Comparison of ENCODE assay signal across 9 cellular contexts in genomic region chr19:45809643-45810159, GRCh38. TPM values are rescaled to one million over a fixed set of nuclear protein-coding genes. Genes with fewer than 3 reads are reported as not detected.
DNase-seq lines count a peak whose midpoint lies in the region; ATAC-seq and TF ChIP-seq lines count a peak whose summit lies in the region.
"Had no signal": no experiment of that assay in that cellular context is flagged by ENCODE, and none has a peak within 500 bp of the region (broad histone marks: within the 10 kb centered on the region; RNA-seq: fewer than 3 reads in every experiment).

No MANE protein-coding gene starts in this region.

- peaks cover 1% of the 10 kb centered on the region for H3K23me2 ChIP-seq in H9 (ENCODE audit: insufficient read length, low read depth, low read length, poor library complexity, severe bottlenecking)

- H3K36me3 Mint-ChIP-seq in H9 (ENCODE audit: insufficient read depth in 1 of 3, low read depth in 3 of 3) (peaks cover 1 to 6% (median 5%) of the 10 kb centered on the region in 3 experiments; a peak in 3 of 7 replicates), immature natural killer cell (no peaks in the 10 kb centered on the region)

- H2AK5ac ChIP-seq in H9 (ENCODE audit: insufficient read length, low read length): no peak overlapping the region

- H3K27me3 Mint-ChIP-seq in H9 (ENCODE audit: low read depth) (peaks cover 24% of the 10 kb centered on the region), immature natural killer cell (ENCODE audit: low read depth in 3 of 3) (peaks cover 0 to 7% (median 7%) of the 10 kb centered on the region in 3 donors)

- H3K9me3 Mint-ChIP-seq in H9 (no peaks in the 10 kb centered on the region), immature natural killer cell (no peaks in the 10 kb centered on the region)

- H3K4me3 ChIP-seq in BLaER1: no peak overlapping the region

- H3K4me2 ChIP-seq in BLaER1 (peak overlapping the region; percentile 73), H9 (ENCODE audit: insufficient read depth, insufficient read length, low read length) (no peak overlapping the region)

- H3K4me1 ChIP-seq in BLaER1: peaks cover 23% of the 10 kb centered on the region
- H3K4me1 ChIP-seq in H9 (ENCODE audit: insufficient read depth, low read length): no peaks in the 10 kb centered on the region

- no peaks in the 10 kb centered on the region for H3K36me3 ChIP-seq in BLaER1

- peak; percentile 72 for DNase-seq in H9
- DNase-seq in RWPE1 (ENCODE audit: low spot score): no peak
- peak; percentile 42 for DNase-seq in glomerular endothelial cell (ENCODE audit: extremely low read depth, low read depth, low spot score)
- no peak for DNase-seq in SK-N-DZ (ENCODE audit: low spot score)
- DNase-seq in stimulated activated naive CD4-positive, alpha-beta T cell treated with Interleukin-2 at 50 U/mL for 16 hours (lab: John Stamatoyannopoulos, UW): no peak
- DNase-seq in immature natural killer cell: no peak
- DNase-seq: stimulated activated CD4-positive, alpha-beta T cell treated with anti-CD3 and anti-CD28 coated beads, Interleukin-12 subunit alpha, Interleukin-12 subunit beta, amount 100 ng/mL, for 4 hours had no signal

- H3K4me3 Mint-ChIP-seq in H9 (no peak overlapping the region), immature natural killer cell (no peak overlapping the region)

- no peaks in the 10 kb centered on the region for H3K79me2 ChIP-seq in H9 (ENCODE audit: insufficient read depth, low read length)

- ATAC-seq in HG03460 (IDR thresholded peaks at IDR 0.05; ENCODE audit: unreplicated experiment): no peak

- H3K79me1 ChIP-seq in H9 (ENCODE audit: insufficient read depth, low read depth, low read length, poor library complexity, severe bottlenecking): no peaks in the 10 kb centered on the region

- no peak overlapping the region for H3K18ac ChIP-seq in H9 (ENCODE audit: insufficient read length, low read depth, low read length)

- no peak overlapping the region for H2AFZ ChIP-seq in H9 (ENCODE audit: low read length)

- no peak for TF ChIP-seq CTCF in H9 (conservative IDR thresholded peaks at IDR 0.05)
- TF ChIP-seq CTCF in RWPE1 (conservative IDR thresholded peaks at IDR 0.05; ENCODE audit: low read depth): no peak

- no peak overlapping the region for H2BK20ac ChIP-seq in H9 (ENCODE audit: low read depth, low read length, poor library complexity, severe bottlenecking)

- no peak overlapping the region for H2BK5ac ChIP-seq in H9 (ENCODE audit: insufficient read length, low read length)

- H3K9ac ChIP-seq in BLaER1: no peak overlapping the region
- no peak overlapping the region for H3K9ac ChIP-seq in H9 (ENCODE audit: extremely low read depth, insufficient read length, low read length)

- POLR2A ChIA-PET in RWPE1 (lab: Yijun Ruan, JAX; ENCODE audit: low non-redundant PET): no interaction called here

- no peak overlapping the region for H4K5ac ChIP-seq in H9 (ENCODE audit: insufficient read length, low read depth, low read length)

- H3K56ac ChIP-seq in H9 (ENCODE audit: insufficient read length, low read depth, low read length): no peak overlapping the region

- no peak overlapping the region for H4K91ac ChIP-seq in H9 (ENCODE audit: insufficient read length, low read depth, low read length)

- no peak overlapping the region for H3K23ac ChIP-seq in H9 (ENCODE audit: insufficient read length, low read depth, low read length)

- H4K20me1 ChIP-seq in BLaER1 (no peaks in the 10 kb centered on the region), H9 (ENCODE audit: control insufficient read depth, insufficient read depth, insufficient read length) (no peaks in the 10 kb centered on the region)

- CTCF ChIA-PET in RWPE1 (lab: Yijun Ruan, JAX): no interaction called here

- no peak overlapping the region for H4K8ac ChIP-seq in H9 (replicated peaks; ENCODE audit: insufficient read length, low read depth, low read length)

- peaks cover 10 to 18% of the 10 kb centered on the region in 2 experiments for H3K4me1 Mint-ChIP-seq in H9
- H3K4me1 Mint-ChIP-seq in immature natural killer cell: no peaks in the 10 kb centered on the region

- no peaks in the 10 kb centered on the region for H3K27me3 ChIP-seq in BLaER1
- no peaks in the 10 kb centered on the region for H3K27me3 ChIP-seq in H9 (ENCODE audit: insufficient read depth, low read length)

- WGBS in H9 (ENCODE audit: extremely low coverage, insufficient read length, low lambda C conversion rate): no CpG with 5 or more reads among the region's 7 CpGs

- H3K4ac ChIP-seq in H9 (ENCODE audit: low read depth, low read length): no peak overlapping the region

- no peak overlapping the region for H3K14ac ChIP-seq in H9 (ENCODE audit: insufficient read depth, low read length)

- peak overlapping the region; percentile 50 to 90 (median 74); a peak in 4 of 7 replicates for H3K27ac Mint-ChIP-seq in H9
- H3K27ac Mint-ChIP-seq in immature natural killer cell: no peak overlapping the region

- no peak overlapping the region for H2BK120ac ChIP-seq in H9 (ENCODE audit: low read depth, low read length, poor library complexity, severe bottlenecking)

- H3K9me3 ChIP-seq in BLaER1: no peaks in the 10 kb centered on the region
- no peaks in the 10 kb centered on the region for H3K9me3 ChIP-seq in H9 (ENCODE audit: control insufficient read depth, low read depth, low read length)

- H2BK15ac ChIP-seq in H9 (ENCODE audit: low read depth, low read length): no peak overlapping the region

- H3K27ac ChIP-seq in BLaER1: peak overlapping the region; percentile 39; the same call in 1 of the 2 replicates
- no peak overlapping the region for H3K27ac ChIP-seq in H9 (ENCODE audit: insufficient read length, low read depth, low read length)
- peak overlapping the region; percentile 89 for H3K27ac ChIP-seq in RWPE1

- no peak overlapping the region for H2BK12ac ChIP-seq in H9 (ENCODE audit: insufficient read length, low read depth, low read length)

- H3T11ph ChIP-seq in H9 (ENCODE audit: low read length): no peak overlapping the region

RNA-seq across cellular contexts. Expression of gene RSPH6A, which starts 5.4 kb away (rescaled TPM):
- total RNA-seq in H9 (2021) (0.29 and 0.55 TPM in 2 replicates), glomerular endothelial cell (not detected in 2 replicates)
- not detected in 2 replicates for polyA plus RNA-seq in SK-N-DZ (2014; cell fraction: cytosol; rRNA removed)
- not detected in 2 replicates for polyA plus RNA-seq in SK-N-DZ (2014; cell fraction: nucleus; rRNA removed)
- not detected for polyA plus RNA-seq in immature natural killer cell

RNA-seq across cellular contexts. Expression of gene DMWD, which starts 17.1 kb away (rescaled TPM):
- total RNA-seq in H9 (2021): 70.7 and 75.1 TPM in 2 replicates
- total RNA-seq in glomerular endothelial cell: 51.2 and 62.6 TPM in 2 replicates
- polyA plus RNA-seq in SK-N-DZ (2014; cell fraction: cytosol; rRNA removed): 23.8 and 30.7 TPM in 2 replicates
- 24.3 and 51.2 TPM in 2 replicates for polyA plus RNA-seq in SK-N-DZ (2014; cell fraction: nucleus; rRNA removed)
- 10 to 100 TPM; 20.2 to 43.9 (median 20.7) TPM for polyA plus RNA-seq in immature natural killer cell

RNA-seq across cellular contexts. Expression of gene DMPK, which starts 27.4 kb away (rescaled TPM):
- total RNA-seq in H9 (2021) (63.9 and 67.4 TPM in 2 replicates), glomerular endothelial cell (23.4 and 40.2 TPM in 2 replicates)
- polyA plus RNA-seq in SK-N-DZ (2014; cell fraction: cytosol; rRNA removed): 7.0 and 7.9 TPM in 2 replicates
- polyA plus RNA-seq in SK-N-DZ (2014; cell fraction: nucleus; rRNA removed): 53.8 and 64.2 TPM in 2 replicates
- polyA plus RNA-seq in immature natural killer cell: 1 to 10 TPM in 2 of 3 donors, under 1 TPM in 1; 0.34 to 2.7 (median 1.2) TPM

RNA-seq across cellular contexts. Expression of gene SIX5, which starts 40.6 kb away (rescaled TPM):
- total RNA-seq in H9 (2021) (41.6 and 41.7 TPM in 2 replicates), glomerular endothelial cell (9.9 and 15.5 TPM in 2 replicates)
- 4.9 and 6.2 TPM in 2 replicates for polyA plus RNA-seq in SK-N-DZ (2014; cell fraction: cytosol; rRNA removed)
- 9.2 and 10.6 TPM in 2 replicates for polyA plus RNA-seq in SK-N-DZ (2014; cell fraction: nucleus; rRNA removed)
- polyA plus RNA-seq in immature natural killer cell: under 1 TPM in 2 of 3 donors, not detected in 1; 0.10 to 0.35 TPM

RNA-seq across cellular contexts. Expression of gene SYMPK, which starts 53.2 kb away (rescaled TPM):
- total RNA-seq in H9 (2021) (104 and 113 TPM in 2 replicates), glomerular endothelial cell (58.0 and 58.2 TPM in 2 replicates)
- 26.2 and 27.7 TPM in 2 replicates for polyA plus RNA-seq in SK-N-DZ (2014; cell fraction: cytosol; rRNA removed)
- 52.1 and 58.3 TPM in 2 replicates for polyA plus RNA-seq in SK-N-DZ (2014; cell fraction: nucleus; rRNA removed)
- 10 to 100 TPM in 1 of 3 donors, 1 to 10 TPM in 2; 2.1 to 14.6 (median 5.6) TPM for polyA plus RNA-seq in immature natural killer cell

Comparison
In these comparisons a context has a peak if more than half of its experiments do, and no peak if none do; other contexts are left out.
1. DNase-seq: peak in H9 (single experiment) and glomerular endothelial cell (single experiment); none in RWPE1 (single experiment), SK-N-DZ (single experiment), stimulated activated naive CD4-positive, alpha-beta T cell treated with Interleukin-2 at 50 U/mL for 16 hours (single experiment) and immature natural killer cell (0 of 3).
2. H3K27ac Mint-ChIP-seq: peak in H9 (3 of 3); none in immature natural killer cell (0 of 6).